37 cellular contexts compared by ENCODE assay signal in genomic region chr14:22656226-22656625, GRCh38. TPM values are rescaled to one million over a fixed set of nuclear protein-coding genes. Genes with fewer than 3 reads are reported as not detected.
"Had no signal": no experiment of that assay in that cellular context is flagged by ENCODE, and none has a peak within 500 bp of the region (broad histone marks: within the 10 kb centered on the region; RNA-seq: fewer than 3 reads in every experiment).

No MANE protein-coding gene starts in this region.

- H3K4me1 Mint-ChIP-seq: activated CD4-positive, alpha-beta T cell treated with anti-CD3 and anti-CD28 coated beads for 36 hours; immature natural killer cell; stimulated activated memory B cell treated with anti-CD40 and anti-IgM and Interleukin-4, amounts not matched to agents 10 μg/mL and 1 μg/mL and 100 μg/mL, for 72 hours; T-cell had no signal

- H3K36me3 ChIP-seq: gastroesophageal sphincter, left lung, lower lobe of right lung, neutrophil, ovary, sigmoid colon, suprapubic skin, tibial artery had no signal

- H3K4me3 Mint-ChIP-seq: activated CD4-positive, alpha-beta T cell treated with anti-CD3 and anti-CD28 coated beads for 36 hours; activated naive CD4-positive, alpha-beta T cell treated with anti-CD3 and anti-CD28 coated beads for 36 hours; activated naive CD8-positive, alpha-beta T cell treated with anti-CD3 and anti-CD28 coated beads, Interleukin-2, amount 10 ng/mL, durations not matched to agents 7 days and 5 days; immature natural killer cell; nephron progenitor cell; stimulated activated memory B cell treated with anti-CD40 and anti-IgM and Interleukin-4, amounts not matched to agents 10 μg/mL and 1 μg/mL and 100 μg/mL, for 72 hours; T-cell; T-helper 2 cell treated with Interferon-gamma antibody and Interleukin-4, amounts not matched to agents 5 μg/mL and 100 μg/mL, for 36 hours had no signal

- DNase-seq: activated CD4-positive, alpha-beta T cell treated with anti-CD3 and anti-CD28 coated beads for 36 hours; activated CD4-positive, alpha-beta T cell treated with anti-CD3 and anti-CD28 coated beads, Interleukin-2, amount 50 U/mL, for 48 hours; activated CD4-positive, CD25-positive, alpha-beta regulatory T cell; activated CD8-positive, alpha-beta memory T cell treated with anti-CD3 and anti-CD28 coated beads for 24 hours; activated effector memory CD4-positive, alpha-beta T cell treated with Interleukin-2 at 50 U/mL for 16 hours; activated naive CD4-positive, alpha-beta T cell treated with anti-CD3 and anti-CD28 coated beads for 36 hours; activated naive CD8-positive, alpha-beta T cell treated with anti-CD3 and anti-CD28 coated beads, Interleukin-2, amount 10 ng/mL, durations not matched to agents 7 days and 5 days; amniotic stem cell; caudate nucleus; effector CD8-positive, alpha-beta T cell; erythroblast; head of caudate nucleus; hypothalamus; immature natural killer cell; left lung; lower lobe of right lung; nephron progenitor cell; ovary; sigmoid colon; stimulated activated CD4-positive, alpha-beta T cell treated with anti-CD3 and anti-CD28 coated beads, Interleukin-1b, Interleukin-23, amount 100 ng/mL, for 48 hours; stimulated activated CD4-positive, alpha-beta T cell treated with anti-CD3 and anti-CD28 coated beads, Interleukin-4, amount 100 ng/mL, for 4 hours; stimulated activated CD8-positive, alpha-beta memory T cell treated with anti-CD3 and anti-CD28 coated beads, Interleukin-4, amount 100 ng/mL, for 48 hours; T-cell; tibial artery had no signal

- H3K27me3 Mint-ChIP-seq: activated CD4-positive, alpha-beta T cell treated with anti-CD3 and anti-CD28 coated beads for 36 hours; stimulated activated memory B cell treated with anti-CD40 and anti-IgM and Interleukin-4, amounts not matched to agents 10 μg/mL and 1 μg/mL and 100 μg/mL, for 72 hours; T-cell had no signal

- H3K27me3 ChIP-seq: gastroesophageal sphincter, left lung, neutrophil, ovary, sigmoid colon, suprapubic skin, tibial artery had no signal

- H3K4me3 ChIP-seq: gastroesophageal sphincter, left lung, lower lobe of right lung, ovary, sigmoid colon, suprapubic skin, tibial artery had no signal

- H3K27ac Mint-ChIP-seq: activated CD4-positive, alpha-beta T cell treated with anti-CD3 and anti-CD28 coated beads for 36 hours; activated naive CD4-positive, alpha-beta T cell treated with anti-CD3 and anti-CD28 coated beads for 36 hours; activated naive CD8-positive, alpha-beta T cell treated with anti-CD3 and anti-CD28 coated beads, Interleukin-2, amount 10 ng/mL, durations not matched to agents 7 days and 5 days; immature natural killer cell; progenitor cell of endocrine pancreas; stimulated activated memory B cell treated with anti-CD40 and anti-IgM and Interleukin-4, amounts not matched to agents 10 μg/mL and 1 μg/mL and 100 μg/mL, for 72 hours; T-cell; T-helper 2 cell treated with Interferon-gamma antibody and Interleukin-4, amounts not matched to agents 5 μg/mL and 100 μg/mL, for 36 hours had no signal

- H3K27ac ChIP-seq: gastroesophageal sphincter, left lung, lower lobe of right lung, neutrophil, ovary, suprapubic skin had no signal

- H3K9me3 ChIP-seq: gastroesophageal sphincter, left lung, lower lobe of right lung, neutrophil, ovary, sigmoid colon, suprapubic skin, tibial artery had no signal

- H3K4me1 ChIP-seq: gastroesophageal sphincter, left lung, lower lobe of right lung had no signal

- ATAC-seq: activated CD4-positive, alpha-beta T cell treated with anti-CD3 and anti-CD28 coated beads for 36 hours; gastroesophageal sphincter; left lung; lower lobe of right lung; stimulated activated memory B cell treated with anti-CD40 and anti-IgM and Interleukin-4, amounts not matched to agents 10 μg/mL and 1 μg/mL and 100 μg/mL, for 72 hours; T-cell had no signal

- H3K36me3 Mint-ChIP-seq: activated naive CD8-positive, alpha-beta T cell treated with anti-CD3 and anti-CD28 coated beads, Interleukin-2, amount 10 ng/mL, durations not matched to agents 7 days and 5 days; immature natural killer cell; stimulated activated memory B cell treated with anti-CD40 and anti-IgM and Interleukin-4, amounts not matched to agents 10 μg/mL and 1 μg/mL and 100 μg/mL, for 72 hours; T-cell had no signal

- H3K9me3 Mint-ChIP-seq: activated naive CD4-positive, alpha-beta T cell treated with anti-CD3 and anti-CD28 coated beads for 36 hours; activated naive CD8-positive, alpha-beta T cell treated with anti-CD3 and anti-CD28 coated beads, Interleukin-2, amount 10 ng/mL, durations not matched to agents 7 days and 5 days; immature natural killer cell; nephron progenitor cell; stimulated activated memory B cell treated with anti-CD40 and anti-IgM and Interleukin-4, amounts not matched to agents 10 μg/mL and 1 μg/mL and 100 μg/mL, for 72 hours; T-cell; T-helper 2 cell treated with Interferon-gamma antibody and Interleukin-4, amounts not matched to agents 5 μg/mL and 100 μg/mL, for 36 hours had no signal

RNA-seq across cellular contexts. Expression of gene OR6J1, which starts 12.1 kb away (rescaled TPM):
- total RNA-seq: activated CD4-positive, alpha-beta T cell treated with anti-CD3 and anti-CD28 coated beads for 36 hours; activated naive CD4-positive, alpha-beta T cell treated with anti-CD3 and anti-CD28 coated beads for 36 hours; activated naive CD8-positive, alpha-beta T cell treated with anti-CD3 and anti-CD28 coated beads, Interleukin-2, amount 10 ng/mL, durations not matched to agents 7 days and 5 days; dermis microvascular lymphatic vessel endothelial cell; fibroblast of villous mesenchyme; kidney epithelial cell; left lung; lower lobe of right lung; mesenteric fat pad; mucosa of gallbladder; progenitor cell of endocrine pancreas; sigmoid colon; suprapubic skin; T-cell; urinary bladder had no signal
- polyA plus RNA-seq: immature natural killer cell, ovary, sigmoid colon, small intestine, urinary bladder had no signal
